In genomic region chr5:122774861-122775712, GRCh38 we compare ENCODE assay signal across 8 cellular contexts. TPM values are rescaled to one million over a fixed set of nuclear protein-coding genes. Genes with fewer than 3 reads are reported as not detected.
DNase-seq lines count a peak whose midpoint lies in the region; ATAC-seq and TF ChIP-seq lines count a peak whose summit lies in the region.

Gene SNX2, plus strand, starts transcription at chr5:122775080. Its CDS starts 24 bp downstream, at chr5:122775104.

- no peaks in the 10 kb centered on the region for H3K9me2 ChIP-seq in hepatocyte (replicated peaks; ENCODE audit: insufficient read depth)

- H2AFZ ChIP-seq in hepatocyte = peak within 1 kb of the TSS; percentile 95

- WGBS in hepatocyte (ENCODE audit: low lambda C conversion rate, missing lambda C conversion rate) = 2% methylated on average over 34 of the region's 75 CpGs

- in situ Hi-C loops in astrocyte of the cerebellum (cut with HindIII; ENCODE audit: low sequenced_read_pairs) = no loop called here

- ATAC-seq in GM18498 (IDR thresholded peaks at IDR 0.05; ENCODE audit: unreplicated experiment) (peak; percentile 92), HG02840 (IDR thresholded peaks at IDR 0.05; ENCODE audit: low FRiP score, unreplicated experiment) (peak; percentile 88)

- H3K79me2 ChIP-seq in hepatocyte = peaks cover 50% of the 10 kb centered on the region

- TF ChIP-seq CTCF in astrocyte of the cerebellum (IDR thresholded peaks at IDR 0.05; ENCODE audit: low read depth, low read length, missing control alignments) = no peak
- TF ChIP-seq CTCF in hepatocyte (IDR thresholded peaks at IDR 0.05; ENCODE audit: poor library complexity) = peak; percentile 2

- H3K36me3 ChIP-seq in hepatocyte (replicated peaks; ENCODE audit: insufficient read depth, low read depth) = no peaks in the 10 kb centered on the region

- peak; percentile 65 for DNase-seq in NCI-H1694 treated with DMSO at 0.1 percent for 48 hours (lab: John Stamatoyannopoulos, UW)
- DNase-seq in T-helper 9 cell = peak; percentile 88
- DNase-seq in astrocyte of the cerebellum (ENCODE audit: low read depth) = peak; percentile 55
- peak; percentile 98 for DNase-seq in hepatocyte (ENCODE audit: low spot score)
- DNase-seq in retina = peak; percentile 90
- DNase-seq in NCI-H146 (lab: John Stamatoyannopoulos, UW) = no peak

- H3K4me1 ChIP-seq in hepatocyte (ENCODE audit: insufficient read depth) = no peaks in the 10 kb centered on the region

- H3K27me3 ChIP-seq in hepatocyte = no peaks in the 10 kb centered on the region

- H3K9me3 ChIP-seq in hepatocyte (ENCODE audit: low read depth) = no peaks in the 10 kb centered on the region

- peak within 1 kb of the TSS; percentile 89 for H3K27ac ChIP-seq in hepatocyte

- H3K4me3 ChIP-seq in astrocyte of the cerebellum (ENCODE audit: low read depth, low read length) = peak within 1 kb of the TSS; percentile 95
- peak within 1 kb of the TSS; percentile 96 for H3K4me3 ChIP-seq in hepatocyte

- H3K4me2 ChIP-seq in hepatocyte = peak within 1 kb of the TSS; percentile 83

- peaks cover 38% of the 10 kb centered on the region for H4K20me1 ChIP-seq in hepatocyte (ENCODE audit: insufficient read depth, poor library complexity, severe bottlenecking)

RNA-seq across cellular contexts. Expression of gene SNX2, which starts in this region (rescaled TPM):
- 98.4 and 107 TPM in 2 replicates for total RNA-seq in hepatocyte
- 99.5 and 102 TPM in 2 replicates for polyA plus RNA-seq in hepatocyte
